Comparison of ENCODE assay signal across 11 cellular contexts in genomic region chr1:240967070-240967724, GRCh38.
DNase-seq lines count a peak whose midpoint lies in the region; ATAC-seq and TF ChIP-seq lines count a peak whose summit lies in the region.
"Had no signal": no experiment of that assay in that cellular context is flagged by ENCODE, and none has a peak within 500 bp of the region (broad histone marks: within the 10 kb centered on the region; RNA-seq: fewer than 3 reads in every experiment).

No MANE protein-coding gene starts in this region.

- H3K9me3 Mint-ChIP-seq in HFFc6 = no peaks in the 10 kb centered on the region
- no peaks in the 10 kb centered on the region for H3K9me3 Mint-ChIP-seq in WTC11

- H3K27me3 Mint-ChIP-seq in HFFc6 (ENCODE audit: insufficient read depth) = peaks cover 1% of the 10 kb centered on the region; the same call in 1 of the 2 replicates
- no peaks in the 10 kb centered on the region for H3K27me3 Mint-ChIP-seq in WTC11 (ENCODE audit: low read depth)

- H3K4me1 Mint-ChIP-seq in HFFc6 (ENCODE audit: low read depth) = no peaks in the 10 kb centered on the region; the same call in 1 of the 2 replicates
- H3K4me1 Mint-ChIP-seq in WTC11 = peaks cover 27% of the 10 kb centered on the region

- no peaks in the 10 kb centered on the region for H3K9me2 ChIP-seq in PC-9 (ENCODE audit: insufficient read depth)

- ATAC-seq in WTC11 (peak; percentile 81), left lung (peak; percentile 85), HG02642 (IDR thresholded peaks at IDR 0.05; ENCODE audit: poor library complexity, unreplicated experiment) (no peak)
- ATAC-seq: heart right ventricle had no signal

- H3K4me2 ChIP-seq in PC-9 = no peak overlapping the region

- H2AFZ ChIP-seq in PC-9 = no peak overlapping the region

- no peaks in the 10 kb centered on the region for H3K36me3 Mint-ChIP-seq in HFFc6 (ENCODE audit: low read depth)
- 0 out of 2 replicates have a peak, but pooled peaks cover 3% of the 10 kb centered on the region for H3K36me3 Mint-ChIP-seq in WTC11

- no peaks in the 10 kb centered on the region for H3K27me3 ChIP-seq in left lung
- peaks cover 64% of the 10 kb centered on the region for H3K27me3 ChIP-seq in PC-9 (ENCODE audit: insufficient read depth, low read depth)

- H3K27ac ChIP-seq in left lung = no peak overlapping the region
- H3K27ac ChIP-seq in PC-9 = no peak overlapping the region
- H3K27ac ChIP-seq: heart right ventricle had no signal

- H3K36me3 ChIP-seq in left lung (no peaks in the 10 kb centered on the region), PC-9 (ENCODE audit: low read depth) (no peaks in the 10 kb centered on the region)
- H3K36me3 ChIP-seq: heart right ventricle had no signal

- H3K9me3 ChIP-seq in left lung = peaks cover 0 to 4% of the 10 kb centered on the region in 2 donors
- H3K9me3 ChIP-seq in PC-9 (ENCODE audit: insufficient read depth, low read depth) = no peaks in the 10 kb centered on the region

- DNase-seq in AG20443 (ENCODE audit: low spot score) (peak; percentile 27), HFFc6 (peak; percentile 45), WTC11 (ENCODE audit: low spot score) (no peak), left lung (no peak), PC-9 (no peak), NCI-H2171 (lab: John Stamatoyannopoulos, UW) (no peak)
- no peak for DNase-seq in effector CD4-positive, alpha-beta T cell
- DNase-seq: amygdala, heart right ventricle, posterior cingulate gyrus had no signal

- no peaks in the 10 kb centered on the region for H4K20me1 ChIP-seq in PC-9 (ENCODE audit: insufficient read depth)

- CTCF ChIA-PET in WTC11 (lab: Charles Lee) = interaction anchor here (0.6 to 1.8 kb wide), 6 partner anchors 24 to 518 kb away, joined by 3 to 19 read pairs (median 4); no protein-coding TSS in a partner anchor
- CTCF ChIA-PET in PC-9 (lab: Charles Lee) = no interaction called here

- H3K4me1 ChIP-seq in left lung (no peaks in the 10 kb centered on the region), PC-9 (replicated peaks; ENCODE audit: insufficient read depth) (no peaks in the 10 kb centered on the region)
- H3K4me1 ChIP-seq: heart right ventricle had no signal

- H3K4me3 ChIP-seq in left lung (no peak overlapping the region), PC-9 (no peak overlapping the region)
- H3K4me3 ChIP-seq: heart right ventricle had no signal

- BruUV-seq in PC-9 (replicated peaks; lab: Mats Ljungman, UMichigan) = no TSS peak

- POLR2A ChIA-PET in WTC11 (lab: Charles Lee) = no interaction called here
- POLR2A ChIA-PET in PC-9 (lab: Charles Lee; ENCODE audit: unreplicated experiment) = no interaction called here

- TF ChIP-seq CTCF in HFFc6 (IDR thresholded peaks at IDR 0.05) (peak; percentile 76), WTC11 (IDR thresholded peaks at IDR 0.05) (0 out of 2 replicates have a peak, but pooled peaks have one; percentile 16), left lung (IDR thresholded peaks at IDR 0.05) (no peak), PC-9 (conservative IDR thresholded peaks at IDR 0.05) (no peak; the same call in 1 of the 2 replicates)

- H3K27ac Mint-ChIP-seq in HFFc6 (no peak overlapping the region), WTC11 (no peak overlapping the region)

- H3K4me3 Mint-ChIP-seq in HFFc6 (no peak overlapping the region), WTC11 (no peak overlapping the region)

- H3K79me2 ChIP-seq in PC-9 (ENCODE audit: low read depth) = no peaks in the 10 kb centered on the region

- no peaks in the 10 kb centered on the region for H3F3A ChIP-seq in PC-9 (ENCODE audit: insufficient read depth, low read depth)

- intact Hi-C loops in left lung (cut with DNase I) = no loop called here
- intact Hi-C loops in PC-9 (cut with micrococcal nuclease; ENCODE audit: unreplicated experiment) = no loop called here

TF ChIP-seq in WTC11, 78 proteins besides CTCF, POLR2A, EP300 and RAD21:
- TF ChIP-seq, protein P1, sequence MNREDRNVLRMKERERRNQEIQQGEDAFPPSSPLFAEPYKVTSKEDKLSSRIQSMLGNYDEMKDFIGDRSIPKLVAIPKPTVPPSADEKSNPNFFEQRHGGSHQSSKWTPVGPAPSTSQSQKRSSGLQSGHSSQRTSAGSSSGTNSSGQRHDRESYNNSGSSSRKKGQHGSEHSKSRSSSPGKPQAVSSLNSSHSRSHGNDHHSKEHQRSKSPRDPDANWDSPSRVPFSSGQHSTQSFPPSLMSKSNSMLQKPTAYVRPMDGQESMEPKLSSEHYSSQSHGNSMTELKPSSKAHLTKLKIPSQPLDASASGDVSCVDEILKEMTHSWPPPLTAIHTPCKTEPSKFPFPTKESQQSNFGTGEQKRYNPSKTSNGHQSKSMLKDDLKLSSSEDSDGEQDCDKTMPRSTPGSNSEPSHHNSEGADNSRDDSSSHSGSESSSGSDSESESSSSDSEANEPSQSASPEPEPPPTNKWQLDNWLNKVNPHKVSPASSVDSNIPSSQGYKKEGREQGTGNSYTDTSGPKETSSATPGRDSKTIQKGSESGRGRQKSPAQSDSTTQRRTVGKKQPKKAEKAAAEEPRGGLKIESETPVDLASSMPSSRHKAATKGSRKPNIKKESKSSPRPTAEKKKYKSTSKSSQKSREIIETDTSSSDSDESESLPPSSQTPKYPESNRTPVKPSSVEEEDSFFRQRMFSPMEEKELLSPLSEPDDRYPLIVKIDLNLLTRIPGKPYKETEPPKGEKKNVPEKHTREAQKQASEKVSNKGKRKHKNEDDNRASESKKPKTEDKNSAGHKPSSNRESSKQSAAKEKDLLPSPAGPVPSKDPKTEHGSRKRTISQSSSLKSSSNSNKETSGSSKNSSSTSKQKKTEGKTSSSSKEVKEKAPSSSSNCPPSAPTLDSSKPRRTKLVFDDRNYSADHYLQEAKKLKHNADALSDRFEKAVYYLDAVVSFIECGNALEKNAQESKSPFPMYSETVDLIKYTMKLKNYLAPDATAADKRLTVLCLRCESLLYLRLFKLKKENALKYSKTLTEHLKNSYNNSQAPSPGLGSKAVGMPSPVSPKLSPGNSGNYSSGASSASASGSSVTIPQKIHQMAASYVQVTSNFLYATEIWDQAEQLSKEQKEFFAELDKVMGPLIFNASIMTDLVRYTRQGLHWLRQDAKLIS (CRISPR knock-in tag; IDR thresholded peaks at IDR 0.05; ENCODE audit: borderline replicate concordance) = no peak
- TF ChIP-seq SMAD4 (CRISPR knock-in tag; IDR thresholded peaks at IDR 0.05) (no peak), OVOL2 (CRISPR knock-in tag; IDR thresholded peaks at IDR 0.05; ENCODE audit: borderline replicate concordance) (no peak), ZSCAN18 (CRISPR knock-in tag; IDR thresholded peaks at IDR 0.05) (no peak), TP53 (CRISPR knock-in tag; IDR thresholded peaks at IDR 0.05) (no peak), NR1H2 (CRISPR knock-in tag; IDR thresholded peaks at IDR 0.05) (no peak), ELF4 (CRISPR knock-in tag; IDR thresholded peaks at IDR 0.05; ENCODE audit: low read depth) (no peak), ZMAT4 (CRISPR knock-in tag; IDR thresholded peaks at IDR 0.05) (no peak), SP1 (CRISPR knock-in tag; conservative IDR thresholded peaks at IDR 0.05) (no peak)
- TF ChIP-seq, protein P2, sequence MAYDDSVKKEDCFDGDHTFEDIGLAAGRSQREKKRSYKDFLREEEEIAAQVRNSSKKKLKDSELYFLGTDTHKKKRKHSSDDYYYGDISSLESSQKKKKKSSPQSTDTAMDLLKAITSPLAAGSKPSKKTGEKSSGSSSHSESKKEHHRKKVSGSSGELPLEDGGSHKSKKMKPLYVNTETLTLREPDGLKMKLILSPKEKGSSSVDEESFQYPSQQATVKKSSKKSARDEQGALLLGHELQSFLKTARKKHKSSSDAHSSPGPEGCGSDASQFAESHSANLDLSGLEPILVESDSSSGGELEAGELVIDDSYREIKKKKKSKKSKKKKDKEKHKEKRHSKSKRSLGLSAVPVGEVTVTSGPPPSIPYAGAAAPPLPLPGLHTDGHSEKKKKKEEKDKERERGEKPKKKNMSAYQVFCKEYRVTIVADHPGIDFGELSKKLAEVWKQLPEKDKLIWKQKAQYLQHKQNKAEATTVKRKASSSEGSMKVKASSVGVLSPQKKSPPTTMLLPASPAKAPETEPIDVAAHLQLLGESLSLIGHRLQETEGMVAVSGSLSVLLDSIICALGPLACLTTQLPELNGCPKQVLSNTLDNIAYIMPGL (CRISPR knock-in tag; IDR thresholded peaks at IDR 0.05) = no peak

Comparison
In these comparisons a context has a peak if more than half of its experiments do, and no peak if none do; other contexts are left out.
1. DNase-seq: peak in AG20443 (single experiment) and HFFc6 (single experiment); none in WTC11 (single experiment), left lung (0 of 2), effector CD4-positive, alpha-beta T cell (single experiment), PC-9 (0 of 2) and NCI-H2171 (single experiment).
2. CTCF ChIP-seq: peak in HFFc6 (single experiment) and WTC11 (single experiment); none in left lung (0 of 2) and PC-9 (single experiment).